Comparison of ENCODE assay signal across 1 cellular context in genomic region chr1:202233824-202234223, GRCh38.
TF ChIP-seq lines count a peak whose summit lies in the region.

No MANE protein-coding gene starts in this region.

TF ChIP-seq in H1, 55 proteins besides CTCF, POLR2A, EP300 and RAD21:
- TF ChIP-seq SP2 (IDR thresholded peaks at IDR 0.05; ENCODE audit: low read length): no peak
- no peak for TF ChIP-seq CEBPB (IDR thresholded peaks at IDR 0.05; ENCODE audit: low read depth, low read length)
- TF ChIP-seq TEAD4 (IDR thresholded peaks at IDR 0.05; ENCODE audit: low read depth, low read length): no peak
- TF ChIP-seq TAF1 (IDR thresholded peaks at IDR 0.05; ENCODE audit: low read depth, low read length): no peak
